23 cellular contexts compared by ENCODE assay signal in genomic region chr18:38087538-38087937, GRCh38.
"Had no signal": no experiment of that assay in that cellular context is flagged by ENCODE, and none has a peak within 500 bp of the region (broad histone marks: within the 10 kb centered on the region; RNA-seq: fewer than 3 reads in every experiment).

No MANE protein-coding gene starts in this region.

- H3K4me3 ChIP-seq: colonic mucosa, coronary artery, dorsolateral prefrontal cortex, esophagus muscularis mucosa, esophagus squamous epithelium, gastrocnemius medialis, gastroesophageal sphincter, heart left ventricle, heart right ventricle had no signal

- H3K27ac ChIP-seq: colonic mucosa, coronary artery, dorsolateral prefrontal cortex, epithelial cell of prostate, esophagus muscularis mucosa, esophagus squamous epithelium, foreskin keratinocyte, gastrocnemius medialis, gastroesophageal sphincter, heart left ventricle, heart right ventricle had no signal

- H3K36me3 ChIP-seq: colonic mucosa, esophagus muscularis mucosa, esophagus squamous epithelium, gastrocnemius medialis, gastroesophageal sphincter, heart left ventricle, heart right ventricle had no signal

- H3K27me3 ChIP-seq: colonic mucosa, dorsolateral prefrontal cortex, esophagus muscularis mucosa, esophagus squamous epithelium, foreskin keratinocyte, gastrocnemius medialis, gastroesophageal sphincter, heart left ventricle, heart right ventricle had no signal

- H3K9me3 ChIP-seq: colonic mucosa, esophagus muscularis mucosa, esophagus squamous epithelium, gastrocnemius medialis, gastroesophageal sphincter, heart left ventricle, heart right ventricle had no signal

- DNase-seq: colonic mucosa; cortex of kidney; dermis blood vessel endothelial cell; dorsolateral prefrontal cortex; effector CD4-positive, alpha-beta T cell; effector CD8-positive, alpha-beta T cell; effector memory CD4-positive, alpha-beta T cell; effector memory CD8-positive, alpha-beta T cell; endodermal cell; erythroblast; esophagus squamous epithelium; foreskin fibroblast; foreskin keratinocyte; foreskin melanocyte; gastrocnemius medialis; glutamatergic neuron; head of caudate nucleus; heart left ventricle; heart right ventricle had no signal
